20 cellular contexts compared by ENCODE assay signal in genomic region chr14:53183071-53183470, GRCh38. TPM values are rescaled to one million over a fixed set of nuclear protein-coding genes. Genes with fewer than 3 reads are reported as not detected.
DNase-seq lines count a peak whose midpoint lies in the region; ATAC-seq, FAIRE-seq and TF ChIP-seq lines count a peak whose summit lies in the region.
"Had no signal": no experiment of that assay in that cellular context is flagged by ENCODE, and none has a peak within 500 bp of the region (broad histone marks: within the 10 kb centered on the region; RNA-seq: fewer than 3 reads in every experiment).

No MANE protein-coding gene starts in this region.

- no peak overlapping the region for H2BK5ac ChIP-seq in mesenchymal stem cell (ENCODE audit: low read depth, low read length, poor library complexity, severe bottlenecking)

- H3K4ac ChIP-seq in mesenchymal stem cell (ENCODE audit: low read depth in 1 of 2, low read length in 2 of 2): no peak overlapping the region

- H2BK12ac ChIP-seq in mesenchymal stem cell (ENCODE audit: low read length in 2 of 2): no peak overlapping the region

- H2BK120ac ChIP-seq in mesenchymal stem cell (ENCODE audit: low read depth, low read length): no peak overlapping the region

- H3K9ac ChIP-seq in HCT116 (ENCODE audit: low read length): no peak overlapping the region
- H3K9ac ChIP-seq in endothelial cell of umbilical vein (replicated peaks; ENCODE audit: extremely low read depth, insufficient read depth, low read length): no peak overlapping the region
- no peak overlapping the region for H3K9ac ChIP-seq in mesenchymal stem cell (ENCODE audit: low read length)
- H3K9ac ChIP-seq: BLaER1 had no signal

- H2BK15ac ChIP-seq in mesenchymal stem cell (ENCODE audit: low read depth, poor library complexity, severe bottlenecking): peak overlapping the region; percentile 33

- no peaks in the 10 kb centered on the region for H3K36me3 Mint-ChIP-seq in activated CD4-positive, alpha-beta T cell treated with anti-CD3 and anti-CD28 coated beads, Interleukin-2, amount 10 ng/mL, durations not matched to agents 24 days and 14 days (ENCODE audit: low read depth)
- H3K36me3 Mint-ChIP-seq: CD14-positive monocyte had no signal

- no peaks in the 10 kb centered on the region for H4K20me1 ChIP-seq in HCT116 (ENCODE audit: insufficient read depth)
- H4K20me1 ChIP-seq in endothelial cell of umbilical vein (replicated peaks; ENCODE audit: control insufficient read depth, extremely low read depth, insufficient read depth, low read length): no peaks in the 10 kb centered on the region
- H4K20me1 ChIP-seq: BLaER1 had no signal

- H3K18ac ChIP-seq in mesenchymal stem cell (ENCODE audit: low read depth in 1 of 2, low read length in 2 of 2): no peak overlapping the region

- 86% methylated on average over 2 of the region's 2 CpGs for WGBS in mesenchymal stem cell

- no peak overlapping the region for H4K91ac ChIP-seq in mesenchymal stem cell (ENCODE audit: low read length)

- no peak overlapping the region for H2AK5ac ChIP-seq in mesenchymal stem cell (ENCODE audit: low read length, severe bottlenecking)

- H3K4me3 ChIP-seq in A673 (ENCODE audit: low read depth, low read length, poor library complexity, severe bottlenecking) (no peak overlapping the region), HCT116 (replicated peaks in 1 of 2; ENCODE audit: low read depth in 1 of 2, low read length in 2 of 2) (no peak overlapping the region), endothelial cell of umbilical vein (replicated peaks in 1 of 3; ENCODE audit: insufficient read depth in 1 of 3, low read depth in 1 of 3, low read length in 3 of 3) (no peak overlapping the region), mesenchymal stem cell (ENCODE audit: insufficient read depth in 1 of 2, low read depth in 1 of 2, low read length in 2 of 2) (no peak overlapping the region)
- H3K4me3 ChIP-seq: A549, BLaER1 had no signal

- no peaks in the 10 kb centered on the region for H3K9me1 ChIP-seq in endothelial cell of umbilical vein (replicated peaks; ENCODE audit: control insufficient read depth, extremely low read depth, insufficient read depth, low read length)

- H3K36me3 ChIP-seq in A673 (ENCODE audit: insufficient read depth, low read length, poor library complexity, severe bottlenecking): no peaks in the 10 kb centered on the region
- H3K36me3 ChIP-seq in HCT116 (ENCODE audit: control insufficient read depth in 1 of 2, insufficient read depth in 2 of 2, low read length in 2 of 2): no peaks in the 10 kb centered on the region
- H3K36me3 ChIP-seq in endothelial cell of umbilical vein (ENCODE audit: control insufficient read depth in 2 of 2, extremely low read depth in 1 of 2, insufficient read depth in 2 of 2, low read length in 2 of 2): no peaks in the 10 kb centered on the region
- no peaks in the 10 kb centered on the region for H3K36me3 ChIP-seq in mesenchymal stem cell (ENCODE audit: control insufficient read depth in 1 of 2, insufficient read depth in 2 of 2, low read depth in 1 of 2, low read length in 2 of 2)
- H3K36me3 ChIP-seq: BLaER1 had no signal

- TF ChIP-seq POLR2A in HCT116 (IDR thresholded peaks at IDR 0.05; ENCODE audit: borderline replicate concordance, extremely low read depth, insufficient read depth, insufficient read length) (no peak), endothelial cell of umbilical vein (IDR thresholded peaks at IDR 0.05; ENCODE audit: low read depth, low read length) (no peak)

- ATAC-seq in HCT116 (no peak), GM18861 (IDR thresholded peaks at IDR 0.05; ENCODE audit: unreplicated experiment) (no peak), HG02642 (IDR thresholded peaks at IDR 0.05; ENCODE audit: poor library complexity, unreplicated experiment) (no peak)
- ATAC-seq: A549 had no signal

- POLR2A ChIA-PET in A673 (lab: Charles Lee; ENCODE audit: low non-redundant PET): interaction anchor here (0.5 kb wide), 1 partner anchor 12 kb away, joined by 6 read pairs; no protein-coding TSS in a partner anchor
- POLR2A ChIA-PET in HCT116 (lab: Charles Lee): no interaction called here
- POLR2A ChIA-PET in endothelial cell of umbilical vein (lab: Charles Lee): no interaction called here

- H3K27ac Mint-ChIP-seq in activated CD4-positive, alpha-beta T cell treated with anti-CD3 and anti-CD28 coated beads, Interleukin-2, amount 10 ng/mL, durations not matched to agents 24 days and 14 days: no peak overlapping the region
- H3K27ac Mint-ChIP-seq: CD14-positive monocyte; CD4-positive, alpha-beta memory T cell had no signal

- TF ChIP-seq RAD21 in HCT116 (IDR thresholded peaks at IDR 0.05; ENCODE audit: low read depth): no peak

- H3K14ac ChIP-seq in mesenchymal stem cell (ENCODE audit: low read length in 2 of 2): no peak overlapping the region

- H3K27ac ChIP-seq in A673 (ENCODE audit: low read depth, low read length, poor library complexity, severe bottlenecking) (no peak overlapping the region), HCT116 (ENCODE audit: low read depth, low read length) (no peak overlapping the region), endothelial cell of umbilical vein (ENCODE audit: insufficient read depth, low read depth, low read length) (no peak overlapping the region), mesenchymal stem cell (ENCODE audit: low read length, poor library complexity, severe bottlenecking) (no peak overlapping the region)
- H3K27ac ChIP-seq: 22Rv1, A549, BLaER1, HL-60 had no signal

- TF ChIP-seq CTCF in A673 (conservative IDR thresholded peaks at IDR 0.05; ENCODE audit: low read depth, low read length) (no peak), HCT116 (IDR thresholded peaks at IDR 0.05 in 2 of 3, conservative IDR thresholded peaks at IDR 0.05 in 1 of 3; ENCODE audit: borderline replicate concordance in 1 of 3, insufficient read depth in 1 of 3, low read depth in 2 of 3, low read length in 2 of 3) (no peak), endothelial cell of umbilical vein (IDR thresholded peaks at IDR 0.05; ENCODE audit: extremely low read depth in 1 of 2, insufficient read depth in 1 of 2, low read depth in 1 of 2, low read length in 2 of 2) (no peak)

- no peak for FAIRE-seq in endothelial cell of umbilical vein (lab: Jason Lieb, UNC)
- FAIRE-seq: A549, GM19239 had no signal

- RAD21 ChIA-PET in HCT116 (lab: Charles Lee; ENCODE audit: low non-redundant PET in 1 of 2, low total read pairs in 2 of 2, uncharacterized antibody in 2 of 2, unreplicated experiment in 2 of 2): no interaction called here

- peaks cover 3% of the 10 kb centered on the region for H3K27me3 Mint-ChIP-seq in activated CD4-positive, alpha-beta T cell treated with anti-CD3 and anti-CD28 coated beads, Interleukin-2, amount 10 ng/mL, durations not matched to agents 24 days and 14 days

- CTCF ChIA-PET in A673 (lab: Charles Lee): interaction anchor here (0.6 kb wide), 1 partner anchor 168 kb away, joined by 8 read pairs; no protein-coding TSS in a partner anchor
- CTCF ChIA-PET in HCT116 (lab: Charles Lee): no interaction called here
- CTCF ChIA-PET in endothelial cell of umbilical vein (lab: Charles Lee): interaction anchor here (0.8 to 1.6 kb wide), 2 partner anchors 8 to 113 kb away, joined by 4 read pairs; no protein-coding TSS in a partner anchor

- no peak overlapping the region for H3K23ac ChIP-seq in mesenchymal stem cell (ENCODE audit: low read length in 2 of 2)

- intact Hi-C loops in A673 (cut with micrococcal nuclease; ENCODE audit: unreplicated experiment): no loop called here
- intact Hi-C loops in HCT116 (cut with micrococcal nuclease): no loop called here
- intact Hi-C loops in endothelial cell of umbilical vein (cut with micrococcal nuclease): no loop called here
- intact Hi-C loops in activated CD4-positive, alpha-beta T cell treated with anti-CD3 and anti-CD28 coated beads, Interleukin-2, amount 10 ng/mL, durations not matched to agents 24 days and 14 days (cut with micrococcal nuclease): loop anchor here (10.0 kb wide), 1 partner anchor 358 kb away; no protein-coding TSS in a partner anchor

- BruUV-seq in A673 (replicated peaks; lab: Mats Ljungman, UMichigan) (no TSS peak), HCT116 (replicated peaks; lab: Mats Ljungman, UMichigan) (no TSS peak), endothelial cell of umbilical vein (replicated peaks; lab: Mats Ljungman, UMichigan) (no TSS peak)

- H3K9me2 ChIP-seq in HCT116 (ENCODE audit: insufficient read depth): no peaks in the 10 kb centered on the region

- H3K79me1 ChIP-seq in mesenchymal stem cell (replicated peaks; ENCODE audit: low read length, poor library complexity, severe bottlenecking): no peaks in the 10 kb centered on the region

- H3K4me2 ChIP-seq in HCT116 (ENCODE audit: low read length): no peak overlapping the region
- no peak overlapping the region for H3K4me2 ChIP-seq in endothelial cell of umbilical vein (ENCODE audit: insufficient read depth, low read length)
- H3K4me2 ChIP-seq in mesenchymal stem cell (ENCODE audit: low read length, poor library complexity, severe bottlenecking): no peak overlapping the region
- H3K4me2 ChIP-seq: A549, BLaER1 had no signal

- no peak overlapping the region for H3K4me3 Mint-ChIP-seq in activated CD4-positive, alpha-beta T cell treated with anti-CD3 and anti-CD28 coated beads, Interleukin-2, amount 10 ng/mL, durations not matched to agents 24 days and 14 days
- H3K4me3 Mint-ChIP-seq: CD14-positive monocyte; CD4-positive, alpha-beta memory T cell had no signal

- H4K8ac ChIP-seq in mesenchymal stem cell (ENCODE audit: low read length): no peak overlapping the region

- peaks cover 41% of the 10 kb centered on the region for H3K4me1 Mint-ChIP-seq in activated CD4-positive, alpha-beta T cell treated with anti-CD3 and anti-CD28 coated beads, Interleukin-2, amount 10 ng/mL, durations not matched to agents 24 days and 14 days

- dilution Hi-C loops in endothelial cell of umbilical vein (cut with MboI; ENCODE audit: extremely low pct_ligation_motif_present, low sequenced_read_pairs): no loop called here

- DNase-seq in A673 (ENCODE audit: low spot score) (peak; percentile 64), HCT116 (ENCODE audit: low read depth, low spot score) (no peak), endothelial cell of umbilical vein (ENCODE audit: low read depth, low spot score) (peak; percentile 24), mesenchymal stem cell (no peak), islet precursor cell (no peak)
- DNase-seq in activated CD4-positive, alpha-beta T cell treated with anti-CD3 and anti-CD28 coated beads, Interleukin-2, amount 10 ng/mL, durations not matched to agents 24 days and 14 days: no peak
- DNase-seq: CD4-positive, alpha-beta memory T cell; DMS153; DMS79; GF-D8; GOT3; H7 had no signal

- H3K79me2 ChIP-seq in HCT116 (ENCODE audit: insufficient read depth, low read length) (no peaks in the 10 kb centered on the region), endothelial cell of umbilical vein (ENCODE audit: control insufficient read depth, insufficient read depth, low read length) (no peaks in the 10 kb centered on the region)

- H2AFZ ChIP-seq in HCT116 (ENCODE audit: low read depth, low read length, poor library complexity, severe bottlenecking) (peak overlapping the region; percentile 27), endothelial cell of umbilical vein (ENCODE audit: low read depth, low read length) (no peak overlapping the region), mesenchymal stem cell (ENCODE audit: low read depth, low read length) (no peak overlapping the region)

- H3K9me3 Mint-ChIP-seq in activated CD4-positive, alpha-beta T cell treated with anti-CD3 and anti-CD28 coated beads, Interleukin-2, amount 10 ng/mL, durations not matched to agents 24 days and 14 days: peaks cover 10% of the 10 kb centered on the region
- H3K9me3 Mint-ChIP-seq: CD4-positive, alpha-beta memory T cell had no signal

- H3K9me3 ChIP-seq in A673 (ENCODE audit: low read depth, low read length, poor library complexity, severe bottlenecking) (no peaks in the 10 kb centered on the region), HCT116 (ENCODE audit: control insufficient read depth in 1 of 2, insufficient read depth in 1 of 2, low read depth in 1 of 2, low read length in 2 of 2) (no peaks in the 10 kb centered on the region), endothelial cell of umbilical vein (replicated peaks; ENCODE audit: control insufficient read depth, insufficient read depth, low read length) (no peaks in the 10 kb centered on the region), mesenchymal stem cell (ENCODE audit: control insufficient read depth, low read length) (no peaks in the 10 kb centered on the region)
- H3K9me3 ChIP-seq: A549 had no signal

- no peaks in the 10 kb centered on the region for H3K27me3 ChIP-seq in A673 (replicated peaks; ENCODE audit: insufficient read depth, low read depth, low read length, poor library complexity)
- H3K27me3 ChIP-seq in HCT116 (ENCODE audit: insufficient read depth, low read length): no peaks in the 10 kb centered on the region
- peaks cover 0 to 4% of the 10 kb centered on the region in 2 experiments for H3K27me3 ChIP-seq in endothelial cell of umbilical vein (ENCODE audit: control insufficient read depth in 2 of 2, insufficient read depth in 2 of 2, low read length in 2 of 2)
- no peaks in the 10 kb centered on the region for H3K27me3 ChIP-seq in mesenchymal stem cell (ENCODE audit: control insufficient read depth in 1 of 2, insufficient read depth in 1 of 2, low read length in 2 of 2)
- H3K27me3 ChIP-seq: BLaER1 had no signal

- peaks cover 9% of the 10 kb centered on the region for H3K4me1 ChIP-seq in A673 (ENCODE audit: insufficient read depth, low read length, poor library complexity, severe bottlenecking)
- H3K4me1 ChIP-seq in HCT116 (ENCODE audit: control insufficient read depth in 1 of 2, insufficient read depth in 2 of 2, low read length in 2 of 2): peaks cover 17 to 36% of the 10 kb centered on the region in 2 experiments
- H3K4me1 ChIP-seq in endothelial cell of umbilical vein (ENCODE audit: control insufficient read depth, extremely low read depth, insufficient read depth, low read length): peaks cover 6% of the 10 kb centered on the region
- peaks cover 1% of the 10 kb centered on the region for H3K4me1 ChIP-seq in mesenchymal stem cell (ENCODE audit: control insufficient read depth, insufficient read depth, low read depth, low read length)
- H3K4me1 ChIP-seq: A549, BLaER1 had no signal

RNA-seq across cellular contexts. Expression of gene DDHD1, which starts 29.9 kb away (rescaled TPM):
- total RNA-seq in A673 (2021) (17.8 and 21.9 TPM in 2 replicates), HCT116 (2021; ENCODE audit: unreplicated experiment) (26.9 TPM), endothelial cell of umbilical vein (12.4 and 13.9 TPM in 2 replicates)
- polyA plus RNA-seq in HCT116 (2012): 4.4 and 5.8 TPM in 2 replicates
- polyA plus RNA-seq in endothelial cell of umbilical vein: 2.0 and 2.7 TPM in 2 replicates
- 2.1 and 2.3 TPM in 2 replicates for polyA plus RNA-seq in endothelial cell of umbilical vein (2011; cell fraction: cytosol; rRNA removed)
- 11.2 and 14.3 TPM in 2 replicates for polyA plus RNA-seq in endothelial cell of umbilical vein (2011; cell fraction: nucleus; rRNA removed)
- 4.2 and 4.4 TPM in 2 replicates for polyA plus RNA-seq in endothelial cell of umbilical vein (2012)
- polyA minus RNA-seq in endothelial cell of umbilical vein: 8.2 and 8.4 TPM in 2 replicates
- 8.7 TPM for polyA minus RNA-seq in endothelial cell of umbilical vein (2011; cell fraction: cytosol; rRNA and poly(A)+ RNA removed)
- polyA minus RNA-seq in endothelial cell of umbilical vein (2011; cell fraction: nucleus; rRNA and poly(A)+ RNA removed): 43.7 and 59.9 TPM in 2 replicates
- 5.7 TPM for polyA plus RNA-seq in mesenchymal stem cell (2013, experiment 1 of 2)
- polyA plus RNA-seq in mesenchymal stem cell (2013, experiment 2 of 2): 6.4 TPM
- total RNA-seq in activated CD4-positive, alpha-beta T cell treated with anti-CD3 and anti-CD28 coated beads, Interleukin-2, amount 10 ng/mL, durations not matched to agents 24 days and 14 days: 67.9 and 70.2 TPM in 2 replicates

Comparison
In these comparisons a context has a peak if more than half of its experiments do, and no peak if none do; other contexts are left out.
1. DNase-seq: peak in A673 (single experiment) and endothelial cell of umbilical vein (single experiment); none in HCT116 (single experiment), mesenchymal stem cell (single experiment), islet precursor cell (single experiment) and activated CD4-positive, alpha-beta T cell treated with anti-CD3 and anti-CD28 coated beads, Interleukin-2, amount 10 ng/mL, durations not matched to agents 24 days and 14 days (single experiment).